20 cellular contexts compared by ENCODE assay signal in genomic region chrX:5163663-5164062, GRCh38.
"Had no signal": no experiment of that assay in that cellular context is flagged by ENCODE, and none has a peak within 500 bp of the region (broad histone marks: within the 10 kb centered on the region; RNA-seq: fewer than 3 reads in every experiment).

No MANE protein-coding gene starts in this region.

- H3K36me3 Mint-ChIP-seq: activated CD4-positive, alpha-beta memory T cell treated with anti-CD3 and anti-CD28 coated beads for 36 hours; natural killer cell treated with Interleukin-12 subunit alpha and Interleukin-12 subunit beta and Interleukin-15 and Interleukin-18, amount 100 ng/mL, for 72 hours had no signal

- H3K27ac ChIP-seq: cardiac muscle cell, epithelial cell of prostate, gastroesophageal sphincter, heart left ventricle, pancreas, psoas muscle, right atrium auricular region, transverse colon had no signal

- H3K27ac Mint-ChIP-seq: activated CD4-positive, alpha-beta memory T cell treated with anti-CD3 and anti-CD28 coated beads for 36 hours; activated naive CD4-positive, alpha-beta T cell treated with anti-CD3 and anti-CD28 coated beads for 36 hours; activated T-cell treated with anti-CD3 and anti-CD28 coated beads, Interleukin-2, amount 50 U/mL, for 72 hours; natural killer cell treated with Interleukin-12 subunit alpha and Interleukin-12 subunit beta and Interleukin-15 and Interleukin-18, amount 100 ng/mL, for 72 hours; stimulated activated naive CD8-positive, alpha-beta T cell treated with anti-CD3 and anti-CD28 coated beads, Interleukin-15, amount 100 ng/mL, for 72 hours had no signal

- H3K27me3 Mint-ChIP-seq: activated CD4-positive, alpha-beta memory T cell treated with anti-CD3 and anti-CD28 coated beads for 36 hours; natural killer cell treated with Interleukin-12 subunit alpha and Interleukin-12 subunit beta and Interleukin-15 and Interleukin-18, amount 100 ng/mL, for 72 hours; stimulated activated naive CD8-positive, alpha-beta T cell treated with anti-CD3 and anti-CD28 coated beads, Interleukin-15, amount 100 ng/mL, for 72 hours had no signal

- H3K4me3 ChIP-seq: cardiac muscle cell, gastroesophageal sphincter, heart left ventricle, pancreas, psoas muscle, right atrium auricular region, transverse colon had no signal

- H3K9me3 Mint-ChIP-seq: activated CD4-positive, alpha-beta memory T cell treated with anti-CD3 and anti-CD28 coated beads for 36 hours; activated naive CD4-positive, alpha-beta T cell treated with anti-CD3 and anti-CD28 coated beads for 36 hours; activated T-cell treated with anti-CD3 and anti-CD28 coated beads, Interleukin-2, amount 50 U/mL, for 72 hours; stimulated activated naive CD8-positive, alpha-beta T cell treated with anti-CD3 and anti-CD28 coated beads, Interleukin-15, amount 100 ng/mL, for 72 hours had no signal

- ATAC-seq: activated T-cell treated with anti-CD3 and anti-CD28 coated beads, Interleukin-2, amount 50 U/mL, for 72 hours; gastroesophageal sphincter; heart left ventricle; left cardiac atrium; natural killer cell treated with Interleukin-12 subunit alpha and Interleukin-12 subunit beta and Interleukin-15 and Interleukin-18, amount 100 ng/mL, for 72 hours; pancreas; psoas muscle; stimulated activated naive CD8-positive, alpha-beta T cell treated with anti-CD3 and anti-CD28 coated beads, Interleukin-15, amount 100 ng/mL, for 72 hours had no signal

- H3K4me1 ChIP-seq: gastroesophageal sphincter, heart left ventricle, pancreas, psoas muscle, right atrium auricular region, transverse colon had no signal

- H3K4me3 Mint-ChIP-seq: activated CD4-positive, alpha-beta memory T cell treated with anti-CD3 and anti-CD28 coated beads for 36 hours; activated naive CD4-positive, alpha-beta T cell treated with anti-CD3 and anti-CD28 coated beads for 36 hours; activated T-cell treated with anti-CD3 and anti-CD28 coated beads, Interleukin-2, amount 50 U/mL, for 72 hours; natural killer cell treated with Interleukin-12 subunit alpha and Interleukin-12 subunit beta and Interleukin-15 and Interleukin-18, amount 100 ng/mL, for 72 hours; stimulated activated naive CD8-positive, alpha-beta T cell treated with anti-CD3 and anti-CD28 coated beads, Interleukin-15, amount 100 ng/mL, for 72 hours had no signal

- H3K36me3 ChIP-seq: cardiac muscle cell, gastroesophageal sphincter, heart left ventricle, pancreas, right atrium auricular region, transverse colon had no signal

- H3K9me3 ChIP-seq: gastroesophageal sphincter, pancreas, psoas muscle, right atrium auricular region, transverse colon had no signal

- DNase-seq: activated CD4-positive, alpha-beta memory T cell treated with anti-CD3 and anti-CD28 coated beads for 36 hours; activated CD4-positive, alpha-beta T cell treated with anti-CD3 and anti-CD28 coated beads for 4 hours; activated CD4-positive, CD25-positive, alpha-beta regulatory T cell; activated effector memory CD4-positive, alpha-beta T cell treated with Interleukin-2 at 50 U/mL for 16 hours; activated naive CD4-positive, alpha-beta T cell treated with anti-CD3 and anti-CD28 coated beads for 36 hours; activated T-cell treated with anti-CD3 and anti-CD28 coated beads, Interleukin-2, amount 50 U/mL, for 72 hours; cortex of kidney; heart left ventricle; islet precursor cell; left cardiac atrium; pancreas; psoas muscle; stimulated activated CD4-positive, alpha-beta T cell treated with anti-CD3 and anti-CD28 coated beads, Interleukin-12 subunit alpha, Interleukin-12 subunit beta, amount 100 ng/mL, for 4 hours; stimulated activated naive CD8-positive, alpha-beta T cell treated with anti-CD3 and anti-CD28 coated beads, Interleukin-15, amount 100 ng/mL, for 72 hours; transverse colon had no signal

- H3K4me1 Mint-ChIP-seq: stimulated activated naive CD8-positive, alpha-beta T cell treated with anti-CD3 and anti-CD28 coated beads, Interleukin-15, amount 100 ng/mL, for 72 hours had no signal

- H3K27me3 ChIP-seq: cardiac muscle cell, gastroesophageal sphincter, heart left ventricle, pancreas, right atrium auricular region, transverse colon had no signal
